26 cellular contexts compared by ENCODE assay signal in the genomic region with DNA sequence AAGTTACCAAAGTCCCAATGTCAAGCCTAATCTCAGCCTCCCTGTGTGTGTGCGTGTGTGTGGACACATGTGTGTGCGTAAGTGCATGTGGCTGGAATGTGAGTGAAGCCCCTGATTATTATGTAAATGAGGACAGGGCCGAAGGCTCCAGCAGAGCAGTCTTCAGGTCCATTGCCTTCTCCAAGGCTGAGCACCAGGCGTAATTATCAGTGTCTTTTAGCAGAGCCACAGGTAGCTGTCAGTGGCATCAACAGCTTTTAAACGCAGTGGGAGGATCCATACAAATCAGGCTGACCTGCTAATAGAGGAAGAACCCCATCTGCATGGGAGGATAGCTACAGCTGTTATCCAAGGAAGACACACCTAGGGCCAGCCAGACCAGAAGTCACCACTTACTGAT.
"Had no signal": no experiment of that assay in that cellular context is flagged by ENCODE, and none has a peak within 500 bp of the region (broad histone marks: within the 10 kb centered on the region; RNA-seq: fewer than 3 reads in every experiment).

No MANE protein-coding gene starts in this region.

- H3K4me1 ChIP-seq: lower lobe of right lung, prostate gland, right atrium auricular region, sigmoid colon, testis, tibial artery had no signal

- H3K36me3 ChIP-seq: esophagus squamous epithelium, lower lobe of right lung, neutrophil, prostate gland, right atrium auricular region, sigmoid colon, tibial artery had no signal

- H3K9me3 ChIP-seq: esophagus squamous epithelium, lower lobe of right lung, neutrophil, prostate gland, right atrium auricular region, sigmoid colon, testis, tibial artery had no signal

- H3K27ac Mint-ChIP-seq: immature natural killer cell; natural killer cell; stimulated activated memory B cell treated with anti-CD40 and anti-IgM and Interleukin-4, amounts not matched to agents 10 μg/mL and 1 μg/mL and 100 μg/mL, for 72 hours; type B pancreatic cell had no signal

- ATAC-seq: left ventricle myocardium superior; lower lobe of right lung; natural killer cell; stimulated activated memory B cell treated with anti-CD40 and anti-IgM and Interleukin-4, amounts not matched to agents 10 μg/mL and 1 μg/mL and 100 μg/mL, for 72 hours; stimulated activated naive CD8-positive, alpha-beta T cell treated with anti-CD3 and anti-CD28 coated beads, Interleukin-15, Interleukin-2, amounts not matched to agents 100 U/mL and 50 U/mL, for 24 hours had no signal

- H3K27me3 Mint-ChIP-seq: stimulated activated memory B cell treated with anti-CD40 and anti-IgM and Interleukin-4, amounts not matched to agents 10 μg/mL and 1 μg/mL and 100 μg/mL, for 72 hours had no signal

- H3K4me3 ChIP-seq: coronary artery, esophagus squamous epithelium, lower lobe of right lung, prostate gland, right atrium auricular region, sigmoid colon, testis, tibial artery had no signal

- H3K27me3 ChIP-seq: esophagus squamous epithelium, right atrium auricular region, testis, tibial artery had no signal

- H3K4me3 Mint-ChIP-seq: immature natural killer cell; natural killer cell; neural crest cell; stimulated activated memory B cell treated with anti-CD40 and anti-IgM and Interleukin-4, amounts not matched to agents 10 μg/mL and 1 μg/mL and 100 μg/mL, for 72 hours; type B pancreatic cell had no signal

- DNase-seq: dermis blood vessel endothelial cell; effector memory CD4-positive, alpha-beta T cell; erythroblast; esophagus squamous epithelium; foreskin melanocyte; hypothalamus; immature natural killer cell; left ventricle myocardium superior; lower lobe of right lung; natural killer cell; sigmoid colon; stimulated activated CD4-positive, alpha-beta T cell treated with anti-CD3 and anti-CD28 coated beads, Interleukin-2, amount 100 ng/mL, for 24 hours; stimulated activated CD4-positive, alpha-beta T cell treated with anti-CD3 and anti-CD28 coated beads, Interleukin-4, amount 100 ng/mL, for 4 hours; stimulated activated naive CD8-positive, alpha-beta T cell treated with anti-CD3 and anti-CD28 coated beads, Interleukin-15, Interleukin-2, amounts not matched to agents 100 U/mL and 50 U/mL, for 24 hours; substantia nigra; testis; tibial artery had no signal

- H3K27ac ChIP-seq: coronary artery, esophagus squamous epithelium, lower lobe of right lung, neutrophil, prostate gland, right atrium auricular region, sigmoid colon, testis, tibial artery had no signal

- H3K9me3 Mint-ChIP-seq: natural killer cell, neural crest cell, type B pancreatic cell had no signal

- FAIRE-seq: endometrium, keratinocyte had no signal

- H3K4me1 Mint-ChIP-seq: immature natural killer cell; natural killer cell; neural crest cell; stimulated activated memory B cell treated with anti-CD40 and anti-IgM and Interleukin-4, amounts not matched to agents 10 μg/mL and 1 μg/mL and 100 μg/mL, for 72 hours had no signal

- H3K36me3 Mint-ChIP-seq: immature natural killer cell; natural killer cell; stimulated activated memory B cell treated with anti-CD40 and anti-IgM and Interleukin-4, amounts not matched to agents 10 μg/mL and 1 μg/mL and 100 μg/mL, for 72 hours; type B pancreatic cell had no signal
